8 cellular contexts compared by ENCODE assay signal in the genomic region with DNA sequence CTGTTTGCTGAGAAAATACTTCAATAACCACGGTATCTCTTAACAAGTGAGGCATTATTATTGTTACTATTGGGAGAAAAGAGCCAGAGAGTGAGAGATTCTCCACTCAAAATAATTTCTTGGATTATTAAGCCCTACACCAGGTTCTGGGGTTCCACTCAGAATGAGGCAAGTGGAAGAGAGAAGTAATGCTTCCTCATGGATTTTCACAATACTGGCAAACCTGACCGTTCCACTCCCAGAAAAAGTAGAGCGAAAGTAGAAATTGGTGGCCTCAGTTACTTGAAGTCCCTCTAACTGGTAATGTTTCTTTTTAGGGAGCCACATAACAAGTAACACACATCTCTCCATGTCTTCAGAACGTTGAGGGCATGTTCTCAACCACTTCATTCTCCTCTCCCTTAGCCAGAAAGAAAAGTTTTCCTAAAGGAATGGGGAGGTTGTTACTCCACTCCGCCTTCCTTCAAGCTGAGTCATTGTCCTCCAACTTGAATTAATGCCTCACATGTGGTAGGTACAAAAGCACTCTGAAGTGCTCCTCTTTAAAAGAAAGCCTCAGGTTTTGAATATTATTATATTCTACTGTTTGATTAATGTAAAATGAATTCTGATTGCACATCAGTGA. TPM values are rescaled to one million over a fixed set of nuclear protein-coding genes. Genes with fewer than 3 reads are reported as not detected.
DNase-seq lines count a peak whose midpoint lies in the region; ATAC-seq, FAIRE-seq and TF ChIP-seq lines count a peak whose summit lies in the region.

No MANE protein-coding gene starts in this region.

- no peaks in the 10 kb centered on the region for H3K9me1 ChIP-seq in keratinocyte (ENCODE audit: control insufficient read depth, extremely low read depth, insufficient read depth, low read length)

- TF ChIP-seq POLR2A in uterus (IDR thresholded peaks at IDR 0.05) = peak; percentile 56 to 74

- H3K4me1 Mint-ChIP-seq in CD4-positive, alpha-beta T cell (ENCODE audit: low read depth) = peaks cover 47% of the 10 kb centered on the region

- H3K4me2 ChIP-seq in keratinocyte (ENCODE audit: control insufficient read depth, extremely low read depth, insufficient read depth, low read depth, low read length) = peak overlapping the region; percentile 88

- H3K4me3 ChIP-seq in keratinocyte (ENCODE audit: control insufficient read depth in 2 of 3, extremely low read depth in 1 of 3, insufficient read depth in 2 of 3, low read depth in 1 of 3, low read length in 3 of 3) = peak overlapping the region in 2 of 3 experiments; percentile 74 to 86
- peak overlapping the region; percentile 55 to 83 for H3K4me3 ChIP-seq in uterus

- CTCF ChIA-PET in CD4-positive, alpha-beta T cell (lab: Charles Lee) = no interaction called here

- H3K27me3 Mint-ChIP-seq in CD4-positive, alpha-beta T cell = no peaks in the 10 kb centered on the region

- H3K9me3 ChIP-seq in CD4-positive, alpha-beta T cell (ENCODE audit: control insufficient read depth, low read length) = no peaks in the 10 kb centered on the region
- no peaks in the 10 kb centered on the region for H3K9me3 ChIP-seq in keratinocyte (ENCODE audit: control insufficient read depth, low read depth, low read length)
- H3K9me3 ChIP-seq in uterus = no peaks in the 10 kb centered on the region

- no peaks in the 10 kb centered on the region for H3K27me3 ChIP-seq in CD4-positive, alpha-beta T cell (ENCODE audit: control insufficient read depth, insufficient read depth, low read length)
- no peaks in the 10 kb centered on the region for H3K27me3 ChIP-seq in keratinocyte (ENCODE audit: control insufficient read depth, extremely low read depth, insufficient read depth, low read length)
- H3K27me3 ChIP-seq in uterus = no peaks in the 10 kb centered on the region

- H3K4me3 Mint-ChIP-seq in CD4-positive, alpha-beta T cell = peak overlapping the region; percentile 89

- peaks cover 12% of the 10 kb centered on the region for H3K36me3 Mint-ChIP-seq in CD4-positive, alpha-beta T cell (ENCODE audit: low read depth)
- H3K36me3 Mint-ChIP-seq in activated naive CD4-positive, alpha-beta T cell treated with anti-CD3 and anti-CD28 coated beads, Interleukin-2, amount 50 U/mL, for 72 hours = peaks cover 6 to 9% of the 10 kb centered on the region in 2 donors

- no peak for DNase-seq in CD4-positive, alpha-beta T cell
- DNase-seq in HT1080 (ENCODE audit: low read depth) (peak; percentile 78), keratinocyte (ENCODE audit: low read depth, low spot score) (no peak), uterus (peak in 1 of 2 donors; percentile 58), NCI-H1436 treated with DMSO at 0.1 percent for 48 hours (lab: John Stamatoyannopoulos, UW) (no peak)
- no peak for DNase-seq in activated naive CD4-positive, alpha-beta T cell treated with anti-CD3 and anti-CD28 coated beads, Interleukin-2, amount 50 U/mL, for 72 hours (ENCODE audit: low spot score in 2 of 2)
- DNase-seq in stimulated activated CD4-positive, alpha-beta T cell treated with anti-CD3 and anti-CD28 coated beads, Interleukin-4, amount 100 ng/mL, for 4 hours = no peak

- H3K4me1 ChIP-seq in keratinocyte (ENCODE audit: control insufficient read depth, extremely low read depth, insufficient read depth, low read length) (peaks cover 14% of the 10 kb centered on the region), uterus (no peaks in the 10 kb centered on the region)

- no peaks in the 10 kb centered on the region for H4K20me1 ChIP-seq in keratinocyte (ENCODE audit: control insufficient read depth, extremely low read depth, insufficient read depth, low read length)

- no peak overlapping the region for H3K27ac ChIP-seq in CD4-positive, alpha-beta T cell (ENCODE audit: low read depth, low read length)
- H3K27ac ChIP-seq in keratinocyte (ENCODE audit: control insufficient read depth, insufficient read depth, low read length) (peak overlapping the region; percentile 64), uterus (peak overlapping the region; percentile 98)

- peak overlapping the region; percentile 10 for H3K9ac ChIP-seq in keratinocyte (ENCODE audit: control insufficient read depth, extremely low read depth, insufficient read depth, low read length)

- peaks cover 2% of the 10 kb centered on the region for H3K79me2 ChIP-seq in keratinocyte (ENCODE audit: control insufficient read depth, insufficient read depth, low read length)

- peak overlapping the region; percentile 83 for H3K27ac Mint-ChIP-seq in CD4-positive, alpha-beta T cell
- H3K27ac Mint-ChIP-seq in activated naive CD4-positive, alpha-beta T cell treated with anti-CD3 and anti-CD28 coated beads, Interleukin-2, amount 50 U/mL, for 72 hours = peak overlapping the region; percentile 95

- FAIRE-seq in keratinocyte (lab: Jason Lieb, UNC) = peak; percentile 73

- H3K36me3 ChIP-seq in keratinocyte (ENCODE audit: control insufficient read depth in 2 of 2, extremely low read depth in 1 of 2, insufficient read depth in 2 of 2, low read length in 2 of 2) = peaks cover 0 to 1% of the 10 kb centered on the region in 2 experiments
- no peaks in the 10 kb centered on the region for H3K36me3 ChIP-seq in uterus

- H3K9me3 Mint-ChIP-seq in CD4-positive, alpha-beta T cell = no peaks in the 10 kb centered on the region
- no peaks in the 10 kb centered on the region for H3K9me3 Mint-ChIP-seq in activated naive CD4-positive, alpha-beta T cell treated with anti-CD3 and anti-CD28 coated beads, Interleukin-2, amount 50 U/mL, for 72 hours

- POLR2A ChIA-PET in CD4-positive, alpha-beta T cell (lab: Charles Lee) = no interaction called here

- intact Hi-C loops in CD4-positive, alpha-beta T cell (cut with DNase I, micrococcal nuclease) = loop anchor here (2.0 to 5.0 kb wide), 2 partner anchors 49 to 143 kb away; a partner anchor contains a TSS
- intact Hi-C loops in uterus (cut with DNase I; ENCODE audit: low total_unique reads) = loop anchor here (10.0 kb wide), 1 partner anchor 141 kb away; a partner anchor contains a TSS

- no peak for TF ChIP-seq CTCF in CD4-positive, alpha-beta T cell (IDR thresholded peaks at IDR 0.05)
- TF ChIP-seq CTCF in keratinocyte (optimal IDR thresholded peaks at IDR 0.05 in 1 of 3, IDR thresholded peaks at IDR 0.05 in 1 of 3, conservative IDR thresholded peaks at IDR 0.05 in 1 of 3; ENCODE audit: extremely low read depth in 1 of 3, insufficient read depth in 2 of 3, low read length in 3 of 3) = no peak
- TF ChIP-seq CTCF in uterus (IDR thresholded peaks at IDR 0.05) = no peak

- no peak for ATAC-seq in CD4-positive, alpha-beta T cell (ENCODE audit: poor library complexity)
- no peak for ATAC-seq in activated naive CD4-positive, alpha-beta T cell treated with anti-CD3 and anti-CD28 coated beads, Interleukin-2, amount 50 U/mL, for 72 hours
- ATAC-seq in GM19324 (IDR thresholded peaks at IDR 0.05; ENCODE audit: low FRiP score, unreplicated experiment) = no peak

- no peak overlapping the region for H2AFZ ChIP-seq in keratinocyte (ENCODE audit: control insufficient read depth, low read length)

- dilution Hi-C loops in keratinocyte (cut with MboI; ENCODE audit: extremely low pct_ligation_motif_present, low sequenced_read_pairs) = no loop called here

RNA-seq across cellular contexts. Expression of a gene that starts 1.9 kb away (rescaled TPM):
- 1 to 10 TPM; 5.4 to 5.6 TPM for total RNA-seq in CD4-positive, alpha-beta T cell
- total RNA-seq in HT1080 (2014; rRNA removed; shearing (Covaris generic)) = 13.2 and 14.1 TPM in 2 replicates
- polyA plus RNA-seq in HT1080 (2015; cell fraction: cytosol; rRNA removed) = 17.1 and 17.4 TPM in 2 replicates
- 11.6 and 13.2 TPM in 2 replicates for polyA plus RNA-seq in HT1080 (2015; cell fraction: nucleus; rRNA removed)
- 1 to 10 TPM; 7.1 to 7.9 TPM for total RNA-seq in activated naive CD4-positive, alpha-beta T cell treated with anti-CD3 and anti-CD28 coated beads, Interleukin-2, amount 50 U/mL, for 72 hours
- 0.89 to 1.6 TPM (median 1.1 TPM) in 3 replicates for polyA plus RNA-seq in keratinocyte
- polyA plus RNA-seq in keratinocyte (2011; ENCODE audit: low read depth) = 0.41 TPM
- polyA plus RNA-seq in keratinocyte (2011; cell fraction: cytosol; rRNA removed) = 0.82 and 1.6 TPM in 2 replicates
- polyA plus RNA-seq in keratinocyte (2011; cell fraction: nucleus; rRNA removed) = 0.81 and 1.2 TPM in 2 replicates
- 0.35 and 1.2 TPM in 2 replicates for polyA plus RNA-seq in keratinocyte (2012; ENCODE audit: low replicate concordance)
- 0.10 to 1.2 TPM (median 0.36 TPM) in 3 replicates for polyA minus RNA-seq in keratinocyte
- 0.58 TPM for polyA minus RNA-seq in keratinocyte (2011; cell fraction: cytosol; rRNA and poly(A)+ RNA removed)
- 0.95 and 2.9 TPM in 2 replicates for polyA minus RNA-seq in keratinocyte (2011; cell fraction: nucleus; rRNA and poly(A)+ RNA removed)
- 10 to 100 TPM; 23.2 to 31.7 (median 26.9) TPM for total RNA-seq in uterus

RNA-seq across cellular contexts. Expression of a gene that starts 48.1 kb away (rescaled TPM):
- under 1 TPM; 0.45 to 0.49 TPM for total RNA-seq in CD4-positive, alpha-beta T cell
- 10.5 and 12.8 TPM in 2 replicates for total RNA-seq in HT1080 (2014; rRNA removed; shearing (Covaris generic))
- 15.6 and 20.7 TPM in 2 replicates for polyA plus RNA-seq in HT1080 (2015; cell fraction: cytosol; rRNA removed)
- polyA plus RNA-seq in HT1080 (2015; cell fraction: nucleus; rRNA removed) = 13.3 and 13.8 TPM in 2 replicates
- total RNA-seq in activated naive CD4-positive, alpha-beta T cell treated with anti-CD3 and anti-CD28 coated beads, Interleukin-2, amount 50 U/mL, for 72 hours = 1 to 10 TPM; 2.0 to 2.2 TPM
- polyA plus RNA-seq in keratinocyte = 7.3 to 14.6 TPM (median 10.0 TPM) in 3 replicates
- polyA plus RNA-seq in keratinocyte (2011; ENCODE audit: low read depth) = 8.1 TPM
- 6.7 and 17.5 TPM in 2 replicates for polyA plus RNA-seq in keratinocyte (2011; cell fraction: cytosol; rRNA removed)
- polyA plus RNA-seq in keratinocyte (2011; cell fraction: nucleus; rRNA removed) = 7.6 and 8.5 TPM in 2 replicates
- polyA plus RNA-seq in keratinocyte (2012; ENCODE audit: low replicate concordance) = 8.7 and 9.2 TPM in 2 replicates
- polyA minus RNA-seq in keratinocyte = 3.8 to 9.6 TPM (median 5.0 TPM) in 3 replicates
- polyA minus RNA-seq in keratinocyte (2011; cell fraction: cytosol; rRNA and poly(A)+ RNA removed) = 6.3 TPM
- polyA minus RNA-seq in keratinocyte (2011; cell fraction: nucleus; rRNA and poly(A)+ RNA removed) = 2.5 and 6.4 TPM in 2 replicates
- total RNA-seq in uterus = 10 to 100 TPM; 54.4 to 95.3 (median 68.5) TPM
